In genomic region chr2:59826177-59826576, GRCh38 we compare ENCODE assay signal across 23 cellular contexts.
"Had no signal": no experiment of that assay in that cellular context is flagged by ENCODE, and none has a peak within 500 bp of the region (broad histone marks: within the 10 kb centered on the region; RNA-seq: fewer than 3 reads in every experiment).

No MANE protein-coding gene starts in this region.

- H3K4me3 ChIP-seq: K562 had no signal

- H3K27me3 Mint-ChIP-seq: IgD-negative memory B cell had no signal

- H3K27ac Mint-ChIP-seq: IgD-negative memory B cell had no signal

- FAIRE-seq: HTR-8/SVneo, K562 had no signal

- H3K4me1 Mint-ChIP-seq: IgD-negative memory B cell had no signal

- H3K27ac ChIP-seq: HL-60, KMS-11, RWPE1 had no signal

- H3K4me3 Mint-ChIP-seq: IgD-negative memory B cell had no signal

- H3K9me3 ChIP-seq: SK-N-SH had no signal

- DNase-seq: Kasumi-1; MM.1S; NCI-H1092 treated with DMSO at 0.1 percent for 48 hours; NCI-H1436 treated with DMSO at 0.1 percent for 48 hours; NCI-H1694; NCI-H187 treated with DMSO at 0.1 percent for 48 hours; NCI-H2029 treated with DMSO at 0.1 percent for 48 hours; NCI-H2171 treated with DMSO at 0.1 percent for 48 hours; NCI-H345; NCI-H446 treated with DMSO at 0.1 percent for 48 hours; NCI-H510A treated with DMSO at 0.1 percent for 48 hours; NCI-H526; NCI-H748 treated with DMSO at 0.1 percent for 48 hours; NK-92 treated with Interleukin-12 subunit alpha and Interleukin-12 subunit beta, amount 100 ng/mL, for 24 hours; PC-3; SHP77; SK-N-SH had no signal
